In the genomic region with DNA sequence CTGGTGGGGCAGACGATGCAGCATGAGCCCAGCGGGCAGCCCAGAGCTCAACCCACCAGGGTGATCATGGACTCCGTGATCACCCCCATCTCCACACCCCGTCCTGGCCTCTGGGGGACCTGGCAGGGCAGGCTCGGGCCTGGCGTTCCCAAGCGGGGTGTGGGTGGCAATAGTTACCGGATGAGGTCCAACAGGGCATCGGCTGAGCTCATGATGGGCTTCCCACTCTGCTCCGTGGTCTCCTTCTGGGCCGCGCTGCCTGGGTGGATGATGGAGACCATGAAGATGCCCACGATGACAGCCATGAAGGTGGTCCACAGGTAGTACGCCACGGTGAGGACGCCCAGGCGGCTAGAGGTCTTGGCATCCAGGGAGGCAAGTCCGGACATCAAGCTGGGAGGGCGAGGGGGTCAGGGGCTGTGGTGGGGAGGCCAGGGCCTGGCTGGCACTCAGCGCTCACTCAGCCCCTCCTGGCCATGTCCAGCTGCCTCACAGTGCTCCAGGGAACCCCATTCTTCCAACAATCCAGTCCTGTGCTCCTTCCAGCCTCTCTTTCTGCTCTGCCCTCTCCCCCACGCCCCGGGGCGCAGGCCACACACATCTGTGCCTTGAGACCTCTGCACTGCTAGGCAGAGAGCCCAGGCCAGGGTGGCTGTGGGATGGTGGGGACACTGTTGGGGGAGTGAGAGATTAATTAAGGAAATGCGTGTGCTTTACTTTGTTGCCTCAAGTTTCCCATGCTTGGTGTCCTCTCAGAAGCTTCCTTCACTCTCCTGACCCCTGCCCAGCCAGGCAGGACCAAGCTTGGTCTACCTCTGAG, we compare ENCODE assay signal across 23 cellular contexts. TPM values are rescaled to one million over a fixed set of nuclear protein-coding genes. Genes with fewer than 3 reads are reported as not detected.
"Had no signal": no experiment of that assay in that cellular context is flagged by ENCODE, and none has a peak within 500 bp of the region (broad histone marks: within the 10 kb centered on the region; RNA-seq: fewer than 3 reads in every experiment).

No MANE protein-coding gene starts in this region.

- FAIRE-seq: bronchial epithelial cell had no signal

- H3K36me3 ChIP-seq: gastrocnemius medialis, heart left ventricle, spleen, transverse colon, vagina had no signal

- H3K4me3 Mint-ChIP-seq: activated T-cell treated with anti-CD3 and anti-CD28 coated beads, Interleukin-2, amount 50 U/mL, for 72 hours; immature natural killer cell; memory B cell; natural killer cell treated with Interleukin-12 subunit alpha and Interleukin-12 subunit beta and Interleukin-15 and Interleukin-18, amount 100 ng/mL, for 72 hours; T-helper 1 cell treated with Interleukin-12 subunit alpha and Interleukin-12 subunit beta and Interleukin-4 antibody, amounts not matched to agents 30 μg/mL and 1 μg/mL, for 36 hours had no signal

- H3K4me3 ChIP-seq: gastrocnemius medialis, heart left ventricle, psoas muscle, spleen, transverse colon, vagina had no signal

- DNase-seq: activated CD4-positive, alpha-beta T cell treated with anti-CD3 and anti-CD28 coated beads, Interleukin-2, amount 50 U/mL, for 4 hours; activated effector memory CD4-positive, alpha-beta T cell treated with anti-CD3 and anti-CD28 coated beads, Interleukin-2, amount 50 U/mL, for 16 hours; activated naive CD4-positive, alpha-beta T cell treated with anti-CD3 and anti-CD28 coated beads, Interleukin-2, amount 50 U/mL, for 16 hours; activated T-cell treated with anti-CD3 and anti-CD28 coated beads, Interleukin-2, amount 50 U/mL, for 72 hours; cerebellar nuclear complex; effector CD4-positive, alpha-beta T cell; gastrocnemius medialis; immature natural killer cell; kidney glomerular epithelial cell; psoas muscle; spleen; stimulated activated CD8-positive, alpha-beta memory T cell treated with anti-CD3 and anti-CD28 coated beads, Interleukin-4, amount 100 ng/mL, for 48 hours; stimulated activated naive CD8-positive, alpha-beta T cell treated with anti-CD3 and anti-CD28 coated beads, Interleukin-15, Interleukin-2, amounts not matched to agents 100 U/mL and 50 U/mL, for 24 hours; substantia nigra; transverse colon had no signal

- H3K27me3 Mint-ChIP-seq: natural killer cell treated with Interleukin-12 subunit alpha and Interleukin-12 subunit beta and Interleukin-15 and Interleukin-18, amount 100 ng/mL, for 72 hours had no signal

- ATAC-seq: activated T-cell treated with anti-CD3 and anti-CD28 coated beads, Interleukin-2, amount 50 U/mL, for 72 hours; gastrocnemius medialis; heart left ventricle; left ventricle myocardium superior; natural killer cell treated with Interleukin-12 subunit alpha and Interleukin-12 subunit beta and Interleukin-15 and Interleukin-18, amount 100 ng/mL, for 72 hours; psoas muscle; stimulated activated naive CD8-positive, alpha-beta T cell treated with anti-CD3 and anti-CD28 coated beads, Interleukin-15, Interleukin-2, amounts not matched to agents 100 U/mL and 50 U/mL, for 24 hours had no signal

- H3K9me3 Mint-ChIP-seq: immature natural killer cell; natural killer cell treated with Interleukin-12 subunit alpha and Interleukin-12 subunit beta and Interleukin-15 and Interleukin-18, amount 100 ng/mL, for 72 hours; T-helper 1 cell treated with Interleukin-12 subunit alpha and Interleukin-12 subunit beta and Interleukin-4 antibody, amounts not matched to agents 30 μg/mL and 1 μg/mL, for 36 hours had no signal

- H3K36me3 Mint-ChIP-seq: immature natural killer cell; memory B cell; natural killer cell treated with Interleukin-12 subunit alpha and Interleukin-12 subunit beta and Interleukin-15 and Interleukin-18, amount 100 ng/mL, for 72 hours had no signal

- H3K9me3 ChIP-seq: gastrocnemius medialis, psoas muscle, transverse colon, vagina had no signal

- H3K27ac Mint-ChIP-seq: activated T-cell treated with anti-CD3 and anti-CD28 coated beads, Interleukin-2, amount 50 U/mL, for 72 hours; immature natural killer cell; memory B cell; natural killer cell treated with Interleukin-12 subunit alpha and Interleukin-12 subunit beta and Interleukin-15 and Interleukin-18, amount 100 ng/mL, for 72 hours; T-helper 1 cell treated with Interleukin-12 subunit alpha and Interleukin-12 subunit beta and Interleukin-4 antibody, amounts not matched to agents 30 μg/mL and 1 μg/mL, for 36 hours had no signal

- H3K27ac ChIP-seq: gastrocnemius medialis, heart left ventricle, psoas muscle, spleen, transverse colon, vagina had no signal

- H3K27me3 ChIP-seq: gastrocnemius medialis, heart left ventricle, transverse colon, vagina had no signal

RNA-seq across cellular contexts. Expression of gene SLC1A7, which starts 27.6 kb away (rescaled TPM):
- total RNA-seq: activated CD8-positive, alpha-beta memory T cell treated with anti-CD3 and anti-CD28 coated beads for 36 hours; activated T-cell treated with anti-CD3 and anti-CD28 coated beads, Interleukin-2, amount 50 U/mL, for 72 hours; bronchial epithelial cell; vagina had no signal

RNA-seq across cellular contexts. Expression of gene PODN, which starts 52.8 kb away (rescaled TPM):
- total RNA-seq: activated CD8-positive, alpha-beta memory T cell treated with anti-CD3 and anti-CD28 coated beads for 36 hours; activated T-cell treated with anti-CD3 and anti-CD28 coated beads, Interleukin-2, amount 50 U/mL, for 72 hours; natural killer cell treated with Interleukin-12 subunit alpha and Interleukin-12 subunit beta and Interleukin-15 and Interleukin-18, amount 100 ng/mL, for 72 hours had no signal
